14 cellular contexts compared by ENCODE assay signal in genomic region chr11:123159146-123159857, GRCh38. TPM values are rescaled to one million over a fixed set of nuclear protein-coding genes. Genes with fewer than 3 reads are reported as not detected.
DNase-seq lines count a peak whose midpoint lies in the region; ATAC-seq and TF ChIP-seq lines count a peak whose summit lies in the region.
"Had no signal": no experiment of that assay in that cellular context is flagged by ENCODE, and none has a peak within 500 bp of the region (broad histone marks: within the 10 kb centered on the region; RNA-seq: fewer than 3 reads in every experiment).

No MANE protein-coding gene starts in this region.

- H3K4me1 ChIP-seq in RWPE2 (ENCODE audit: insufficient read depth, poor library complexity, severe bottlenecking) = peaks cover 22% of the 10 kb centered on the region
- H3K4me1 ChIP-seq in skeletal muscle satellite cell (ENCODE audit: control insufficient read depth, insufficient read depth, low read length) = peaks cover 43% of the 10 kb centered on the region
- no peaks in the 10 kb centered on the region for H3K4me1 ChIP-seq in neural progenitor cell

- H3K27me3 Mint-ChIP-seq in activated CD4-positive, alpha-beta T cell treated with anti-CD3 and anti-CD28 coated beads for 36 hours = no peaks in the 10 kb centered on the region
- H3K27me3 Mint-ChIP-seq in neural progenitor cell (ENCODE audit: insufficient read depth, low read depth) = peaks cover 2% of the 10 kb centered on the region
- no peaks in the 10 kb centered on the region for H3K27me3 Mint-ChIP-seq in Calu3 (ENCODE audit: unreplicated experiment)

- peaks cover 13% of the 10 kb centered on the region for H3K4me1 Mint-ChIP-seq in activated CD4-positive, alpha-beta T cell treated with anti-CD3 and anti-CD28 coated beads for 36 hours
- peaks cover 7% of the 10 kb centered on the region for H3K4me1 Mint-ChIP-seq in neural progenitor cell
- peaks cover 9% of the 10 kb centered on the region for H3K4me1 Mint-ChIP-seq in Calu3 (ENCODE audit: low read depth, unreplicated experiment)

- no peak overlapping the region for H3K4me3 Mint-ChIP-seq in activated CD4-positive, alpha-beta T cell treated with anti-CD3 and anti-CD28 coated beads for 36 hours
- H3K4me3 Mint-ChIP-seq in neural progenitor cell = no peak overlapping the region
- no peak overlapping the region for H3K4me3 Mint-ChIP-seq in Calu3 (ENCODE audit: low read depth, unreplicated experiment)

- H3K36me3 ChIP-seq in RWPE2 (ENCODE audit: low read depth) (peaks cover 5% of the 10 kb centered on the region), skeletal muscle satellite cell (ENCODE audit: insufficient read depth, low read length) (peaks cover 60% of the 10 kb centered on the region), neural progenitor cell (no peaks in the 10 kb centered on the region)

- H3K27ac Mint-ChIP-seq in activated CD4-positive, alpha-beta T cell treated with anti-CD3 and anti-CD28 coated beads for 36 hours = no peak overlapping the region
- H3K27ac Mint-ChIP-seq in neural progenitor cell (no peak overlapping the region), Calu3 (ENCODE audit: unreplicated experiment) (no peak overlapping the region)

- no peak overlapping the region for H3K4me3 ChIP-seq in RWPE2 (ENCODE audit: severe bottlenecking)
- H3K4me3 ChIP-seq in fibroblast of pulmonary artery (replicated peaks; ENCODE audit: low read depth, low read length) = no peak overlapping the region
- no peak overlapping the region for H3K4me3 ChIP-seq in skeletal muscle satellite cell (ENCODE audit: low read length)
- H3K4me3 ChIP-seq in neural progenitor cell = no peak overlapping the region
- H3K4me3 ChIP-seq: MG63, smooth muscle cell had no signal

- DNase-seq in activated CD4-positive, alpha-beta T cell treated with anti-CD3 and anti-CD28 coated beads for 36 hours = peak; percentile 63
- no peak for DNase-seq in activated CD4-positive, alpha-beta T cell treated with anti-CD3 and anti-CD28 coated beads, Interleukin-2, amount 50 U/mL, for 1 hour
- DNase-seq in RWPE2 (ENCODE audit: low spot score) (no peak), fibroblast of pulmonary artery (ENCODE audit: low read depth) (peak; percentile 55), neural progenitor cell (ENCODE audit: low spot score) (no peak), Calu3 (no peak)
- DNase-seq: ACHN; effector CD4-positive, alpha-beta T cell; GOT3; MG63 had no signal

- H3K9ac ChIP-seq in skeletal muscle satellite cell (ENCODE audit: low read depth, low read length) = no peak overlapping the region
- no peak overlapping the region for H3K9ac ChIP-seq in neural progenitor cell

- H3K79me2 ChIP-seq in neural progenitor cell (ENCODE audit: low read depth) = no peaks in the 10 kb centered on the region

- H3K27ac ChIP-seq in RWPE2 (ENCODE audit: poor library complexity, severe bottlenecking) (peak overlapping the region; percentile 21), neural progenitor cell (no peak overlapping the region)

- TF ChIP-seq CTCF in RWPE2 (IDR thresholded peaks at IDR 0.05; ENCODE audit: poor library complexity, severe bottlenecking) (no peak), fibroblast of pulmonary artery (IDR thresholded peaks at IDR 0.05; ENCODE audit: low read length, missing control alignments) (no peak), neural progenitor cell (IDR thresholded peaks at IDR 0.05) (no peak), Calu3 (IDR thresholded peaks at IDR 0.05; ENCODE audit: unreplicated experiment) (no peak)

- peak overlapping the region; percentile 38 for H3K4me2 ChIP-seq in skeletal muscle satellite cell (ENCODE audit: low read length)
- H3K4me2 ChIP-seq in neural progenitor cell = no peak overlapping the region
- H3K4me2 ChIP-seq: smooth muscle cell had no signal

- H3K36me3 Mint-ChIP-seq in activated CD4-positive, alpha-beta T cell treated with anti-CD3 and anti-CD28 coated beads for 36 hours (ENCODE audit: low read depth) = no peaks in the 10 kb centered on the region
- H3K36me3 Mint-ChIP-seq in neural progenitor cell = peaks cover 12% of the 10 kb centered on the region
- no peaks in the 10 kb centered on the region for H3K36me3 Mint-ChIP-seq in Calu3 (ENCODE audit: insufficient read depth, unreplicated experiment)

- H4K20me1 ChIP-seq in neural progenitor cell (ENCODE audit: low read depth) = no peaks in the 10 kb centered on the region

- H3K27me3 ChIP-seq in RWPE2 (ENCODE audit: insufficient read depth, poor library complexity, severe bottlenecking) (no peaks in the 10 kb centered on the region), skeletal muscle satellite cell (ENCODE audit: control insufficient read depth, insufficient read depth, low read length) (no peaks in the 10 kb centered on the region), neural progenitor cell (no peaks in the 10 kb centered on the region)
- H3K27me3 ChIP-seq: MG63 had no signal

- CTCF ChIA-PET in activated CD4-positive, alpha-beta T cell treated with anti-CD3 and anti-CD28 coated beads for 36 hours (lab: Charles Lee) = interaction anchor here (0.6 to 1.5 kb wide), 2 partner anchors 105 to 125 kb away, joined by 3 to 4 read pairs; no protein-coding TSS in a partner anchor
- CTCF ChIA-PET in Calu3 (lab: Charles Lee) = no interaction called here

- no TSS peak for BruUV-seq in Calu3 (replicated peaks; lab: Mats Ljungman, UMichigan)

- H3F3A ChIP-seq in neural progenitor cell (ENCODE audit: low read depth) = no peaks in the 10 kb centered on the region

- POLR2A ChIA-PET in activated CD4-positive, alpha-beta T cell treated with anti-CD3 and anti-CD28 coated beads for 36 hours (lab: Charles Lee) = no interaction called here

- no peaks in the 10 kb centered on the region for H3K9me3 Mint-ChIP-seq in activated CD4-positive, alpha-beta T cell treated with anti-CD3 and anti-CD28 coated beads for 36 hours (ENCODE audit: low read depth)
- no peaks in the 10 kb centered on the region for H3K9me3 Mint-ChIP-seq in neural progenitor cell
- no peaks in the 10 kb centered on the region for H3K9me3 Mint-ChIP-seq in Calu3 (ENCODE audit: low read depth, unreplicated experiment)

- peak; percentile 70 for ATAC-seq in activated CD4-positive, alpha-beta T cell treated with anti-CD3 and anti-CD28 coated beads for 36 hours
- peak; percentile 21; the same call in 1 of the 3 replicates for ATAC-seq in RWPE2 (ENCODE audit: low read depth)
- ATAC-seq in GM18868 (IDR thresholded peaks at IDR 0.05; ENCODE audit: unreplicated experiment) = no peak

- intact Hi-C loops in activated CD4-positive, alpha-beta T cell treated with anti-CD3 and anti-CD28 coated beads for 36 hours (cut with DNase I, micrococcal nuclease) = no loop called here
- intact Hi-C loops in Calu3 (cut with micrococcal nuclease; ENCODE audit: unreplicated experiment) = no loop called here

- no peak overlapping the region for H2AFZ ChIP-seq in neural progenitor cell (replicated peaks)

- H3K9me3 ChIP-seq in RWPE2 (ENCODE audit: severe bottlenecking) (no peaks in the 10 kb centered on the region), skeletal muscle satellite cell (replicated peaks; ENCODE audit: low read length) (no peaks in the 10 kb centered on the region), neural progenitor cell (ENCODE audit: low read depth) (no peaks in the 10 kb centered on the region)
- H3K9me3 ChIP-seq: MG63 had no signal

RNA-seq across cellular contexts. Expression of gene CLMP, which starts 35.7 kb away (rescaled TPM):
- total RNA-seq in activated CD4-positive, alpha-beta T cell treated with anti-CD3 and anti-CD28 coated beads for 36 hours = under 1 TPM; 0.05 to 0.09 TPM
- 272 and 284 TPM in 2 replicates for total RNA-seq in skeletal muscle satellite cell (2012; rRNA removed)
- total RNA-seq in neural progenitor cell (ENCODE audit: low replicate concordance) (5.7 and 10.7 TPM in 2 replicates), Calu3 (2022) (not detected in 2 replicates)
- total RNA-seq: activated CD8-positive, alpha-beta memory T cell treated with anti-CD3 and anti-CD28 coated beads for 36 hours had no signal

Comparison
In these comparisons a context has a peak if more than half of its experiments do, and no peak if none do; other contexts are left out.
1. DNase-seq: peak in activated CD4-positive, alpha-beta T cell treated with anti-CD3 and anti-CD28 coated beads for 36 hours (single experiment) and fibroblast of pulmonary artery (single experiment); none in activated CD4-positive, alpha-beta T cell treated with anti-CD3 and anti-CD28 coated beads, Interleukin-2, amount 50 U/mL, for 1 hour (single experiment), RWPE2 (single experiment), neural progenitor cell (single experiment) and Calu3 (single experiment).